ENCODE assay signal across 1 cellular context in genomic region chr6:142146828-142147662, GRCh38.
TF ChIP-seq lines count a peak whose summit lies in the region.

TSS of gene NMBR (minus strand) at chr6:142147122. CDS start at chr6:142088658, 58,464 bp downstream.
TSS of gene VTA1 (plus strand) at chr6:142147263. CDS start at chr6:142147288, 25 bp downstream.

TF ChIP-seq in HepG2, 621 proteins besides CTCF, POLR2A, EP300 and RAD21 (continued from another document and continues in another):
- TF ChIP-seq JARID2 (CRISPR knock-in tag; IDR thresholded peaks at IDR 0.05; ENCODE audit: insufficient replicate concordance) (peak; percentile 49), ZBTB43 (CRISPR knock-in tag; conservative IDR thresholded peaks at IDR 0.05) (0 out of 2 replicates have a peak, but pooled peaks have one; percentile 15), AGO2 (optimal IDR thresholded peaks at IDR 0.05; ENCODE audit: low read depth, low read length) (no peak), ZNF556 (CRISPR knock-in tag; IDR thresholded peaks at IDR 0.05; ENCODE audit: borderline replicate concordance) (peak; percentile 97), ZNF264 (CRISPR knock-in tag; IDR thresholded peaks at IDR 0.05) (peak; percentile 84), GFI1 (CRISPR knock-in tag; IDR thresholded peaks at IDR 0.05; ENCODE audit: borderline replicate concordance) (peak; percentile 91), ZNF691 (CRISPR knock-in tag; IDR thresholded peaks at IDR 0.05; ENCODE audit: borderline replicate concordance, low read depth) (peak; percentile 98), ZNF331 (CRISPR knock-in tag; IDR thresholded peaks at IDR 0.05) (peak; percentile 97), STAG1 (CRISPR knock-in tag; IDR thresholded peaks at IDR 0.05) (peak; percentile 96), PLRG1 (conservative IDR thresholded peaks at IDR 0.05) (no peak), ZNF513 (CRISPR knock-in tag; conservative IDR thresholded peaks at IDR 0.05) (no peak), GLMP (CRISPR knock-in tag; IDR thresholded peaks at IDR 0.05; ENCODE audit: borderline replicate concordance) (no peak), ZNF781 (CRISPR knock-in tag; IDR thresholded peaks at IDR 0.05; ENCODE audit: borderline replicate concordance, not compliant biosample characterization) (peak; percentile 99), ZNF614 (CRISPR knock-in tag; IDR thresholded peaks at IDR 0.05; ENCODE audit: borderline replicate concordance) (peak; percentile 98), ZBTB21 (CRISPR knock-in tag; IDR thresholded peaks at IDR 0.05) (peak; percentile 80), CBFB (CRISPR knock-in tag; IDR thresholded peaks at IDR 0.05) (peak; percentile 98), ZFP82 (CRISPR knock-in tag; IDR thresholded peaks at IDR 0.05; ENCODE audit: borderline replicate concordance) (no peak; the same call in 1 of the 2 replicates), HMGXB3 (CRISPR knock-in tag; IDR thresholded peaks at IDR 0.05; ENCODE audit: borderline replicate concordance) (peak; percentile 93), NFRKB (IDR thresholded peaks at IDR 0.05) (no peak), ZIK1 (CRISPR knock-in tag; IDR thresholded peaks at IDR 0.05; ENCODE audit: borderline replicate concordance, low read depth) (peak; percentile 92; the same call in 1 of the 2 replicates), SP2 (CRISPR knock-in tag; IDR thresholded peaks at IDR 0.05) (peak; percentile 74), PRMT3 (CRISPR knock-in tag; IDR thresholded peaks at IDR 0.05; ENCODE audit: borderline replicate concordance, low read depth) (peak; percentile 93; the same call in 1 of the 2 replicates), NCOA2 (CRISPR knock-in tag; IDR thresholded peaks at IDR 0.05) (peak; percentile 72), REXO4 (CRISPR knock-in tag; IDR thresholded peaks at IDR 0.05; ENCODE audit: borderline replicate concordance) (no peak), PAXIP1 (CRISPR knock-in tag; conservative IDR thresholded peaks at IDR 0.05) (peak; percentile 83), MED13 (CRISPR knock-in tag; IDR thresholded peaks at IDR 0.05) (no peak), TCF7 (IDR thresholded peaks at IDR 0.05; ENCODE audit: low read depth) (no peak), ZNF501 (CRISPR knock-in tag; IDR thresholded peaks at IDR 0.05) (peak; percentile 100), STAT6 (CRISPR knock-in tag; IDR thresholded peaks at IDR 0.05; ENCODE audit: borderline replicate concordance) (peak; percentile 96), RBFOX2 (IDR thresholded peaks at IDR 0.05; ENCODE audit: low read depth, low read length) (peak; percentile 84), ZNF33A (CRISPR knock-in tag; IDR thresholded peaks at IDR 0.05; ENCODE audit: borderline replicate concordance) (peak; percentile 81; the same call in 1 of the 2 replicates), SMARCE1 (IDR thresholded peaks at IDR 0.05; ENCODE audit: borderline replicate concordance) (no peak), ZNF619 (CRISPR knock-in tag; IDR thresholded peaks at IDR 0.05) (peak; percentile 100), TAF15 (IDR thresholded peaks at IDR 0.05; ENCODE audit: low read depth, low read length, poor library complexity, severe bottlenecking) (no peak), DZIP1 (CRISPR knock-in tag; IDR thresholded peaks at IDR 0.05) (peak; percentile 84; the same call in 1 of the 2 replicates), ZBTB37 (CRISPR knock-in tag; IDR thresholded peaks at IDR 0.05) (no peak), ZNF160 (CRISPR knock-in tag; IDR thresholded peaks at IDR 0.05) (no peak; the same call in 1 of the 2 replicates), ZNF652 (CRISPR knock-in tag; IDR thresholded peaks at IDR 0.05; ENCODE audit: borderline replicate concordance, low read depth) (peak; percentile 81), TSC22D2 (CRISPR knock-in tag; IDR thresholded peaks at IDR 0.05; ENCODE audit: borderline replicate concordance) (peak; percentile 96; the same call in 1 of the 2 replicates), ZNF496 (CRISPR knock-in tag; IDR thresholded peaks at IDR 0.05; ENCODE audit: insufficient replicate concordance) (no peak), HMG20A (CRISPR knock-in tag; IDR thresholded peaks at IDR 0.05; ENCODE audit: borderline replicate concordance) (peak; percentile 47; the same call in 1 of the 2 replicates), ZNF138 (CRISPR knock-in tag; IDR thresholded peaks at IDR 0.05; ENCODE audit: low read depth) (no peak)
